In genomic region chr9:121860213-121860612, GRCh38 we compare ENCODE assay signal across 20 cellular contexts.
"Had no signal": no experiment of that assay in that cellular context is flagged by ENCODE, and none has a peak within 500 bp of the region (broad histone marks: within the 10 kb centered on the region; RNA-seq: fewer than 3 reads in every experiment).

No MANE protein-coding gene starts in this region.

- H3K36me3 Mint-ChIP-seq: type B pancreatic cell had no signal

- H3K4me3 Mint-ChIP-seq: activated CD4-positive, alpha-beta T cell treated with anti-CD3 and anti-CD28 coated beads, Interleukin-2, amount 10 ng/mL, durations not matched to agents 7 days and 5 days; activated CD8-positive, alpha-beta T cell treated with anti-CD3 and anti-CD28 coated beads, Interleukin-2, amount 10 ng/mL, durations not matched to agents 7 days and 5 days; activated T-helper 1 cell treated with anti-CD3 and anti-CD28 coated beads, Interleukin-12 subunit alpha, Interleukin-12 subunit beta, Interleukin-2, Interleukin-4 antibody, amounts not matched to agents 30 ng/mL and 10 ng/mL and 1 ng/mL, durations not matched to agents 14 hours and 24 hours and 36 hours; nephron progenitor cell; type B pancreatic cell had no signal

- H3K4me1 Mint-ChIP-seq: activated CD4-positive, alpha-beta T cell treated with anti-CD3 and anti-CD28 coated beads, Interleukin-2, amount 10 ng/mL, durations not matched to agents 7 days and 5 days had no signal

- H3K79me2 ChIP-seq: parathyroid adenoma had no signal

- H3K27me3 ChIP-seq: body of pancreas, colonic mucosa, gastroesophageal sphincter, right lobe of liver had no signal

- H3K9ac ChIP-seq: parathyroid adenoma had no signal

- H3K27me3 Mint-ChIP-seq: activated CD4-positive, alpha-beta T cell treated with anti-CD3 and anti-CD28 coated beads, Interleukin-2, amount 10 ng/mL, durations not matched to agents 7 days and 5 days had no signal

- DNase-seq: activated CD4-positive, alpha-beta T cell treated with anti-CD3 and anti-CD28 coated beads, Interleukin-2, amount 10 ng/mL, durations not matched to agents 7 days and 5 days; activated CD4-positive, CD25-positive, alpha-beta regulatory T cell treated with anti-CD3 and anti-CD28 coated beads, Interleukin-2, amount 50 U/mL, for 72 hours; activated CD8-positive, alpha-beta T cell treated with anti-CD3 and anti-CD28 coated beads, Interleukin-2, amount 10 ng/mL, durations not matched to agents 7 days and 5 days; activated gamma-delta T cell; activated naive CD4-positive, alpha-beta T cell treated with anti-CD3 and anti-CD28 coated beads, Interleukin-2, amount 50 U/mL, for 16 hours; anterior cingulate cortex; colonic mucosa; hypothalamus; nephron progenitor cell; small intestine; stimulated activated CD4-positive, alpha-beta T cell treated with anti-CD3 and anti-CD28 coated beads, Interleukin-15, amount 100 ng/mL, for 24 hours; stimulated activated naive CD4-positive, alpha-beta T cell; WERI-Rb-1 had no signal

- H3K9me3 Mint-ChIP-seq: activated CD4-positive, alpha-beta T cell treated with anti-CD3 and anti-CD28 coated beads, Interleukin-2, amount 10 ng/mL, durations not matched to agents 7 days and 5 days; activated T-helper 1 cell treated with anti-CD3 and anti-CD28 coated beads, Interleukin-12 subunit alpha, Interleukin-12 subunit beta, Interleukin-2, Interleukin-4 antibody, amounts not matched to agents 30 ng/mL and 10 ng/mL and 1 ng/mL, durations not matched to agents 14 hours and 24 hours and 36 hours; nephron progenitor cell; type B pancreatic cell had no signal

- H3K36me3 ChIP-seq: colonic mucosa, right lobe of liver, WERI-Rb-1 had no signal

- H3K27ac ChIP-seq: body of pancreas, colonic mucosa, gastroesophageal sphincter, parathyroid adenoma, right lobe of liver had no signal

- H3K9me3 ChIP-seq: body of pancreas, colonic mucosa, gastroesophageal sphincter, right lobe of liver, thoracic aorta had no signal

- ATAC-seq: activated CD8-positive, alpha-beta T cell treated with anti-CD3 and anti-CD28 coated beads, Interleukin-2, amount 10 ng/mL, durations not matched to agents 7 days and 5 days; body of pancreas had no signal

- H3K4me1 ChIP-seq: body of pancreas, colonic mucosa, gastroesophageal sphincter had no signal

- H3K4me3 ChIP-seq: body of pancreas, colonic mucosa, gastroesophageal sphincter, right lobe of liver, thoracic aorta had no signal

- H3K27ac Mint-ChIP-seq: activated CD4-positive, alpha-beta T cell treated with anti-CD3 and anti-CD28 coated beads, Interleukin-2, amount 10 ng/mL, durations not matched to agents 7 days and 5 days; activated CD8-positive, alpha-beta T cell treated with anti-CD3 and anti-CD28 coated beads, Interleukin-2, amount 10 ng/mL, durations not matched to agents 7 days and 5 days; activated T-helper 1 cell treated with anti-CD3 and anti-CD28 coated beads, Interleukin-12 subunit alpha, Interleukin-12 subunit beta, Interleukin-2, Interleukin-4 antibody, amounts not matched to agents 30 ng/mL and 10 ng/mL and 1 ng/mL, durations not matched to agents 14 hours and 24 hours and 36 hours; nephron progenitor cell; type B pancreatic cell had no signal
